In genomic region chr14:32984531-32984930, GRCh38 we compare ENCODE assay signal across 18 cellular contexts. TPM values are rescaled to one million over a fixed set of nuclear protein-coding genes. Genes with fewer than 3 reads are reported as not detected.
"Had no signal": no experiment of that assay in that cellular context is flagged by ENCODE, and none has a peak within 500 bp of the region (broad histone marks: within the 10 kb centered on the region; RNA-seq: fewer than 3 reads in every experiment).

No MANE protein-coding gene starts in this region.

- H3K4me1 ChIP-seq: right atrium auricular region, spleen, thyroid gland had no signal

- H3K27ac ChIP-seq: right atrium auricular region, thyroid gland had no signal

- H3K27me3 ChIP-seq: right atrium auricular region, spleen, thyroid gland had no signal

- H3K4me3 Mint-ChIP-seq: activated CD8-positive, alpha-beta T cell treated with anti-CD3 and anti-CD28 coated beads, Interleukin-2, amount 10 ng/mL, durations not matched to agents 7 days and 5 days; activated naive CD8-positive, alpha-beta T cell; nephron progenitor cell had no signal

- H3K36me3 ChIP-seq: right atrium auricular region, spleen, thyroid gland had no signal

- H3K9me3 ChIP-seq: mucosa of descending colon, right atrium auricular region, thyroid gland had no signal

- H3K4me3 ChIP-seq: mucosa of descending colon, right atrium auricular region, spleen, thyroid gland had no signal

- H3K27ac Mint-ChIP-seq: activated CD8-positive, alpha-beta T cell treated with anti-CD3 and anti-CD28 coated beads, Interleukin-2, amount 10 ng/mL, durations not matched to agents 7 days and 5 days; activated naive CD8-positive, alpha-beta T cell; nephron progenitor cell had no signal

- DNase-seq: activated CD4-positive, alpha-beta T cell treated with anti-CD3 and anti-CD28 coated beads for 1 hour; activated CD4-positive, alpha-beta T cell treated with anti-CD3 and anti-CD28 coated beads, Interleukin-2, amount 50 U/mL, for 1 hour; activated CD8-positive, alpha-beta T cell treated with anti-CD3 and anti-CD28 coated beads, Interleukin-2, amount 10 ng/mL, durations not matched to agents 7 days and 5 days; activated gamma-delta T cell treated with Interleukin-2 at 50 U/mL for 16 hours; effector CD4-positive, alpha-beta T cell; erythroblast; foreskin fibroblast; left ventricle myocardium superior; mammary epithelial cell; mucosa of descending colon; nephron progenitor cell; spleen; stimulated activated CD4-positive, alpha-beta T cell treated with anti-CD3 and anti-CD28 coated beads, Interleukin-4, amount 100 ng/mL, for 1 hour; stimulated activated naive CD4-positive, alpha-beta T cell; T-helper 9 cell; thyroid gland had no signal

- H3K36me3 Mint-ChIP-seq: activated naive CD8-positive, alpha-beta T cell had no signal

- H3K27me3 Mint-ChIP-seq: activated naive CD8-positive, alpha-beta T cell had no signal

RNA-seq across cellular contexts. Expression of gene NPAS3, which starts 45.9 kb away (rescaled TPM):
- total RNA-seq: activated CD8-positive, alpha-beta T cell treated with anti-CD3 and anti-CD28 coated beads, Interleukin-2, amount 10 ng/mL, durations not matched to agents 7 days and 5 days had no signal
